22 cellular contexts compared by ENCODE assay signal in genomic region chr10:81248846-81249245, GRCh38.
"Had no signal": no experiment of that assay in that cellular context is flagged by ENCODE, and none has a peak within 500 bp of the region (broad histone marks: within the 10 kb centered on the region; RNA-seq: fewer than 3 reads in every experiment).

No MANE protein-coding gene starts in this region.

- H3K27ac ChIP-seq: colonic mucosa, gastrocnemius medialis, left ventricle myocardium inferior, spleen, testis, upper lobe of left lung had no signal

- H3K4me3 ChIP-seq: colonic mucosa, gastrocnemius medialis, left ventricle myocardium inferior, mucosa of descending colon, spleen, testis, upper lobe of left lung had no signal

- DNase-seq: activated CD4-positive, alpha-beta T cell treated with anti-CD3 and anti-CD28 coated beads, Interleukin-2, amount 10 ng/mL, durations not matched to agents 7 days and 5 days; activated CD8-positive, alpha-beta memory T cell treated with anti-CD3 and anti-CD28 coated beads, Interleukin-2, amount 50 U/mL, for 4 hours; activated effector memory CD4-positive, alpha-beta T cell treated with anti-CD3 and anti-CD28 coated beads, Interleukin-2, amount 50 U/mL, for 16 hours; activated naive CD4-positive, alpha-beta T cell treated with anti-CD3 and anti-CD28 coated beads, Interleukin-2, amount 50 U/mL, for 16 hours; activated T-cell treated with anti-CD3 and anti-CD28 coated beads, Interleukin-2, amount 50 U/mL, for 48 hours; aorta; colonic mucosa; endodermal cell; gastrocnemius medialis; head of caudate nucleus; left ventricle myocardium inferior; mammary epithelial cell; mucosa of descending colon; naive thymus-derived CD4-positive, alpha-beta T cell; spleen; stimulated activated CD4-positive, alpha-beta T cell treated with anti-CD3 and anti-CD28 coated beads, Interleukin-4, amount 100 ng/mL, for 4 hours; T-helper 1 cell; testis; upper lobe of left lung had no signal

- ATAC-seq: activated CD4-positive, CD25-positive, alpha-beta regulatory T cell treated with anti-CD3 and anti-CD28 coated beads, Interleukin-2, amount 50 U/mL, for 24 hours; gastrocnemius medialis; mucosa of descending colon; naive thymus-derived CD4-positive, alpha-beta T cell; sciatic nerve; stimulated activated memory B cell treated with anti-CD40 and anti-IgM and Interleukin-4, amounts not matched to agents 10 μg/mL and 1 μg/mL and 100 μg/mL, for 72 hours had no signal

- H3K27me3 ChIP-seq: colonic mucosa, gastrocnemius medialis, spleen, testis, upper lobe of left lung had no signal

- H3K4me1 ChIP-seq: colonic mucosa, gastrocnemius medialis, left ventricle myocardium inferior, spleen, testis, upper lobe of left lung had no signal

- H3K9me3 ChIP-seq: colonic mucosa, gastrocnemius medialis, left ventricle myocardium inferior, mucosa of descending colon, spleen, testis, upper lobe of left lung had no signal

- H3K36me3 ChIP-seq: colonic mucosa, gastrocnemius medialis, left ventricle myocardium inferior, spleen, upper lobe of left lung had no signal
